26 cellular contexts compared by ENCODE assay signal in genomic region chr10:82267465-82267864, GRCh38.
DNase-seq lines count a peak whose midpoint lies in the region; ATAC-seq, FAIRE-seq and TF ChIP-seq lines count a peak whose summit lies in the region.
"Had no signal": no experiment of that assay in that cellular context is flagged by ENCODE, and none has a peak within 500 bp of the region (broad histone marks: within the 10 kb centered on the region; RNA-seq: fewer than 3 reads in every experiment).

No MANE protein-coding gene starts in this region.

- peaks cover 20% of the 10 kb centered on the region for H3K4me1 Mint-ChIP-seq in astrocyte (ENCODE audit: low read depth, unreplicated experiment)
- H3K4me1 Mint-ChIP-seq: endodermal cell, memory B cell, T-helper 17 cell had no signal

- H3K27ac Mint-ChIP-seq in astrocyte (ENCODE audit: unreplicated experiment): peak overlapping the region; percentile 85
- H3K27ac Mint-ChIP-seq: activated naive CD4-positive, alpha-beta T cell treated with anti-CD3 and anti-CD28 coated beads for 36 hours; endodermal cell; memory B cell; T-helper 17 cell had no signal

- ATAC-seq in HG03432 (IDR thresholded peaks at IDR 0.05; ENCODE audit: unreplicated experiment) (peak; percentile 46), left lung (peak; percentile 33), GM18519 (IDR thresholded peaks at IDR 0.05; ENCODE audit: low FRiP score, unreplicated experiment) (no peak), GM21526 (IDR thresholded peaks at IDR 0.05; ENCODE audit: low FRiP score, unreplicated experiment) (no peak)
- ATAC-seq: activated T-cell treated with anti-CD3 and anti-CD28 coated beads, Interleukin-2, amount 50 U/mL, for 4 hours; psoas muscle; T-helper 17 cell had no signal

- FAIRE-seq in astrocyte (lab: Jason Lieb, UNC): no peak

- no peaks in the 10 kb centered on the region for H3K27me3 Mint-ChIP-seq in astrocyte (ENCODE audit: low read depth, unreplicated experiment)
- H3K27me3 Mint-ChIP-seq: memory B cell, T-helper 17 cell had no signal

- H3K27ac ChIP-seq in astrocyte (ENCODE audit: low read depth, low read length) (peak overlapping the region; percentile 48), left lung (no peak overlapping the region), esophagus muscularis mucosa (replicated peaks in 1 of 4) (no peak overlapping the region)
- H3K27ac ChIP-seq: neutrophil, psoas muscle, SK-N-MC had no signal

- no peak overlapping the region for H3K4me3 Mint-ChIP-seq in astrocyte (ENCODE audit: unreplicated experiment)
- H3K4me3 Mint-ChIP-seq: activated naive CD4-positive, alpha-beta T cell treated with anti-CD3 and anti-CD28 coated beads for 36 hours; activated T-cell treated with anti-CD3 and anti-CD28 coated beads, Interleukin-2, amount 50 U/mL, for 4 hours; endodermal cell; memory B cell; T-helper 17 cell had no signal

- H3K79me2 ChIP-seq in astrocyte (ENCODE audit: insufficient read depth, low read length): no peaks in the 10 kb centered on the region

- H4K20me1 ChIP-seq in astrocyte (ENCODE audit: insufficient read depth, low read length): no peaks in the 10 kb centered on the region

- no peak overlapping the region for H2AFZ ChIP-seq in astrocyte (ENCODE audit: low read depth, low read length)

- H3K4me3 ChIP-seq in astrocyte (ENCODE audit: insufficient read depth, low read depth, low read length) (no peak overlapping the region), left lung (no peak overlapping the region), esophagus muscularis mucosa (no peak overlapping the region)
- H3K4me3 ChIP-seq: HAP-1, psoas muscle, SK-N-MC had no signal

- intact Hi-C loops in left lung (cut with DNase I) (no loop called here), esophagus muscularis mucosa (cut with DNase I) (no loop called here)

- H3K9ac ChIP-seq in astrocyte (ENCODE audit: low read length): peak overlapping the region; percentile 59

- no peaks in the 10 kb centered on the region for H3K36me3 Mint-ChIP-seq in astrocyte (ENCODE audit: low read depth, unreplicated experiment)
- H3K36me3 Mint-ChIP-seq: memory B cell had no signal

- H3K36me3 ChIP-seq in astrocyte (ENCODE audit: insufficient read depth, low read length): no peaks in the 10 kb centered on the region
- H3K36me3 ChIP-seq in left lung: no peaks in the 10 kb centered on the region
- H3K36me3 ChIP-seq in esophagus muscularis mucosa: no peaks in the 10 kb centered on the region
- H3K36me3 ChIP-seq: HAP-1, neutrophil had no signal

- H3K4me2 ChIP-seq in astrocyte (ENCODE audit: low read length): peak overlapping the region; percentile 57

- no peaks in the 10 kb centered on the region for H3K27me3 ChIP-seq in astrocyte (ENCODE audit: insufficient read depth, low read length)
- no peaks in the 10 kb centered on the region for H3K27me3 ChIP-seq in left lung
- no peaks in the 10 kb centered on the region for H3K27me3 ChIP-seq in esophagus muscularis mucosa
- H3K27me3 ChIP-seq: neutrophil had no signal

- no peak for TF ChIP-seq POLR2A in esophagus muscularis mucosa (IDR thresholded peaks at IDR 0.05; ENCODE audit: low read depth)

- H3K9me3 ChIP-seq in astrocyte (ENCODE audit: insufficient read depth, low read depth, low read length): no peaks in the 10 kb centered on the region
- H3K9me3 ChIP-seq in left lung: no peaks in the 10 kb centered on the region
- H3K9me3 ChIP-seq in esophagus muscularis mucosa: no peaks in the 10 kb centered on the region
- H3K9me3 ChIP-seq: HAP-1, neutrophil, psoas muscle had no signal

- DNase-seq in Ammon's horn (ENCODE audit: low spot score) (peak; percentile 45), astrocyte (ENCODE audit: low read depth) (peak; percentile 8), left lung (no peak), esophagus muscularis mucosa (ENCODE audit: extremely low spot score) (no peak), NCI-H1417 (lab: John Stamatoyannopoulos, UW) (no peak)
- DNase-seq: activated CD4-positive, alpha-beta T cell treated with anti-CD3 and anti-CD28 coated beads for 48 hours; activated naive CD4-positive, alpha-beta T cell treated with anti-CD3 and anti-CD28 coated beads for 36 hours; activated T-cell treated with anti-CD3 and anti-CD28 coated beads, Interleukin-2, amount 50 U/mL, for 4 hours; AML-193; amniotic stem cell; cortex of kidney; endodermal cell; IMR-90; NCI-H1436; NCI-H446; NK-92 treated with Interleukin-12 subunit alpha and Interleukin-12 subunit beta, amount 100 ng/mL, for 24 hours; psoas muscle; RPMI8226; T-helper 17 cell had no signal

- 86% methylated on average over 2 of the region's 2 CpGs for WGBS in esophagus muscularis mucosa

- TF ChIP-seq CTCF in astrocyte (IDR thresholded peaks at IDR 0.05; ENCODE audit: insufficient read depth, low read depth, low read length) (no peak), left lung (IDR thresholded peaks at IDR 0.05) (no peak), esophagus muscularis mucosa (IDR thresholded peaks at IDR 0.05) (no peak)

- H3K9me3 Mint-ChIP-seq in astrocyte (ENCODE audit: unreplicated experiment): no peaks in the 10 kb centered on the region
- H3K9me3 Mint-ChIP-seq: endodermal cell had no signal

- TF ChIP-seq EP300 in esophagus muscularis mucosa (IDR thresholded peaks at IDR 0.05): no peak

- H3K4me1 ChIP-seq in astrocyte (ENCODE audit: insufficient read depth, low read length): peaks cover 6% of the 10 kb centered on the region
- no peaks in the 10 kb centered on the region for H3K4me1 ChIP-seq in left lung
- no peaks in the 10 kb centered on the region for H3K4me1 ChIP-seq in esophagus muscularis mucosa
- H3K4me1 ChIP-seq: HAP-1, psoas muscle had no signal

Comparison
In these comparisons a context has a peak if more than half of its experiments do, and no peak if none do; other contexts are left out.
1. DNase-seq: peak in Ammon's horn (single experiment) and astrocyte (single experiment); none in left lung (0 of 2), esophagus muscularis mucosa (single experiment) and NCI-H1417 (0 of 3).
2. ATAC-seq: peak in HG03432 (single experiment) and left lung (single experiment); none in GM18519 (single experiment) and GM21526 (single experiment).